8 cellular contexts compared by ENCODE assay signal in genomic region chr7:74083928-74084721, GRCh38. TPM values are rescaled to one million over a fixed set of nuclear protein-coding genes. Genes with fewer than 3 reads are reported as not detected.
DNase-seq lines count a peak whose midpoint lies in the region; ATAC-seq and TF ChIP-seq lines count a peak whose summit lies in the region.

No MANE protein-coding gene starts in this region.

- H3K4me1 Mint-ChIP-seq in activated CD4-positive, alpha-beta T cell treated with anti-CD3 and anti-CD28 coated beads, Interleukin-2, amount 10 ng/mL, durations not matched to agents 7 days and 5 days: peaks cover 11% of the 10 kb centered on the region
- peaks cover 0 to 10% of the 10 kb centered on the region in 2 donors for H3K4me1 Mint-ChIP-seq in natural killer cell treated with Interleukin-12 subunit alpha and Interleukin-12 subunit beta and Interleukin-15 and Interleukin-18, amount 100 ng/mL, for 72 hours (ENCODE audit: low read depth in 2 of 2)

- H3K4me2 ChIP-seq in MM.1S (ENCODE audit: low read depth, low read length): peak overlapping the region; percentile 95

- H3K36me3 ChIP-seq in MM.1S (replicated peaks; ENCODE audit: insufficient read depth, low read length): no peaks in the 10 kb centered on the region

- peak; percentile 51 for DNase-seq in HEK293T (ENCODE audit: extremely low spot score)
- DNase-seq in MM.1S: peak; percentile 55
- peak; percentile 70 for DNase-seq in activated CD4-positive, alpha-beta T cell treated with anti-CD3 and anti-CD28 coated beads, Interleukin-2, amount 10 ng/mL, durations not matched to agents 7 days and 5 days
- DNase-seq in natural killer cell treated with Interleukin-12 subunit alpha and Interleukin-12 subunit beta and Interleukin-15 and Interleukin-18, amount 100 ng/mL, for 72 hours (ENCODE audit: low spot score): no peak
- no peak for DNase-seq in DMS153 (lab: John Stamatoyannopoulos, UW)
- DNase-seq in activated effector memory CD4-positive, alpha-beta T cell treated with Interleukin-2 at 50 U/mL for 16 hours: no peak

- peak overlapping the region; percentile 75 for H3K4me3 ChIP-seq in MM.1S (ENCODE audit: low read length)

- H4K20me1 ChIP-seq in MM.1S (ENCODE audit: insufficient read depth, low read length): no peaks in the 10 kb centered on the region

- H3K9ac ChIP-seq in MM.1S (ENCODE audit: low read length): peak overlapping the region; percentile 71

- H3K36me3 Mint-ChIP-seq in activated CD4-positive, alpha-beta T cell treated with anti-CD3 and anti-CD28 coated beads, Interleukin-2, amount 10 ng/mL, durations not matched to agents 7 days and 5 days (ENCODE audit: low read depth): peaks cover 6% of the 10 kb centered on the region
- H3K36me3 Mint-ChIP-seq in natural killer cell treated with Interleukin-12 subunit alpha and Interleukin-12 subunit beta and Interleukin-15 and Interleukin-18, amount 100 ng/mL, for 72 hours: no peaks in the 10 kb centered on the region

- H3K9me3 ChIP-seq in MM.1S (replicated peaks; ENCODE audit: insufficient read depth, low read length): no peaks in the 10 kb centered on the region

- no peaks in the 10 kb centered on the region for H3K27me3 Mint-ChIP-seq in activated CD4-positive, alpha-beta T cell treated with anti-CD3 and anti-CD28 coated beads, Interleukin-2, amount 10 ng/mL, durations not matched to agents 7 days and 5 days
- no peaks in the 10 kb centered on the region for H3K27me3 Mint-ChIP-seq in natural killer cell treated with Interleukin-12 subunit alpha and Interleukin-12 subunit beta and Interleukin-15 and Interleukin-18, amount 100 ng/mL, for 72 hours

- TF ChIP-seq CTCF in MM.1S (IDR thresholded peaks at IDR 0.05; ENCODE audit: low read length): no peak

- H3K27me3 ChIP-seq in MM.1S (replicated peaks; ENCODE audit: insufficient read depth, low read length): no peaks in the 10 kb centered on the region

- H3F3A ChIP-seq in MM.1S (ENCODE audit: insufficient read depth, low read length): no peaks in the 10 kb centered on the region

- peak overlapping the region; percentile 83 for H3K27ac Mint-ChIP-seq in activated CD4-positive, alpha-beta T cell treated with anti-CD3 and anti-CD28 coated beads, Interleukin-2, amount 10 ng/mL, durations not matched to agents 7 days and 5 days
- peak overlapping the region; percentile 71 to 93 for H3K27ac Mint-ChIP-seq in natural killer cell treated with Interleukin-12 subunit alpha and Interleukin-12 subunit beta and Interleukin-15 and Interleukin-18, amount 100 ng/mL, for 72 hours

- no peaks in the 10 kb centered on the region for H3K4me1 ChIP-seq in MM.1S (ENCODE audit: low read length)

- no peaks in the 10 kb centered on the region for H3K9me3 Mint-ChIP-seq in activated CD4-positive, alpha-beta T cell treated with anti-CD3 and anti-CD28 coated beads, Interleukin-2, amount 10 ng/mL, durations not matched to agents 7 days and 5 days
- H3K9me3 Mint-ChIP-seq in natural killer cell treated with Interleukin-12 subunit alpha and Interleukin-12 subunit beta and Interleukin-15 and Interleukin-18, amount 100 ng/mL, for 72 hours: no peaks in the 10 kb centered on the region

- POLR2A ChIA-PET in HEK293T (lab: Yijun Ruan, JAX): interaction anchor here (1.1 to 3.7 kb wide), 5 partner anchors 9 to 89 kb away, joined by 3 to 12 read pairs (median 5); partner anchors contain the start of gene EIF4H
- POLR2A ChIA-PET in activated CD4-positive, alpha-beta T cell treated with anti-CD3 and anti-CD28 coated beads, Interleukin-2, amount 10 ng/mL, durations not matched to agents 7 days and 5 days (lab: Charles Lee): interaction anchor here (0.9 kb wide), 1 partner anchor 10 kb away, joined by 3 read pairs; no protein-coding TSS in a partner anchor

- TF ChIP-seq POLR2A in GM15510 (IDR thresholded peaks at IDR 0.05; ENCODE audit: borderline replicate concordance, extremely low read depth, insufficient read length): peak; percentile 3

- no peak overlapping the region for H3K27ac ChIP-seq in MM.1S (ENCODE audit: low read length)

- ATAC-seq in esophagus mucosa: peak; percentile 40
- ATAC-seq in natural killer cell treated with Interleukin-12 subunit alpha and Interleukin-12 subunit beta and Interleukin-15 and Interleukin-18, amount 100 ng/mL, for 72 hours: peak; percentile 1 to 64

- H3K9me2 ChIP-seq in MM.1S (replicated peaks; ENCODE audit: insufficient read depth, low read length): no peaks in the 10 kb centered on the region

- CTCF ChIA-PET in HEK293T (lab: Yijun Ruan, JAX): interaction anchor here (0.5 kb wide), 1 partner anchor 81 kb away, joined by 3 read pairs; no protein-coding TSS in a partner anchor
- CTCF ChIA-PET in activated CD4-positive, alpha-beta T cell treated with anti-CD3 and anti-CD28 coated beads, Interleukin-2, amount 10 ng/mL, durations not matched to agents 7 days and 5 days (lab: Charles Lee): no interaction called here

- H3K4me3 Mint-ChIP-seq in activated CD4-positive, alpha-beta T cell treated with anti-CD3 and anti-CD28 coated beads, Interleukin-2, amount 10 ng/mL, durations not matched to agents 7 days and 5 days: peak overlapping the region; percentile 79
- peak overlapping the region; percentile 82 for H3K4me3 Mint-ChIP-seq in natural killer cell treated with Interleukin-12 subunit alpha and Interleukin-12 subunit beta and Interleukin-15 and Interleukin-18, amount 100 ng/mL, for 72 hours

- peak overlapping the region; percentile 49 for H2AFZ ChIP-seq in MM.1S (ENCODE audit: low read length)

- H3K79me2 ChIP-seq in MM.1S (ENCODE audit: low read length): no peaks in the 10 kb centered on the region

TF ChIP-seq in HEK293T, 16 proteins besides CTCF, POLR2A, EP300 and RAD21:
- TF ChIP-seq FOXA1 (IDR thresholded peaks at IDR 0.05) (no peak), L3MBTL2 (conservative IDR thresholded peaks at IDR 0.05) (peak; percentile 76)

RNA-seq across cellular contexts. Expression of gene LIMK1, which starts 0.5 kb away (rescaled TPM):
- 10 to 100 TPM; 16.0 to 16.2 TPM for total RNA-seq in activated CD4-positive, alpha-beta T cell treated with anti-CD3 and anti-CD28 coated beads, Interleukin-2, amount 10 ng/mL, durations not matched to agents 7 days and 5 days
- 10.2 TPM for total RNA-seq in esophagus mucosa
- 10 to 100 TPM; 48.4 to 52.9 TPM for total RNA-seq in natural killer cell treated with Interleukin-12 subunit alpha and Interleukin-12 subunit beta and Interleukin-15 and Interleukin-18, amount 100 ng/mL, for 72 hours

RNA-seq across cellular contexts. Expression of gene ELN, which starts 56.2 kb away (rescaled TPM):
- total RNA-seq in activated CD4-positive, alpha-beta T cell treated with anti-CD3 and anti-CD28 coated beads, Interleukin-2, amount 10 ng/mL, durations not matched to agents 7 days and 5 days: not detected
- 4.9 TPM for total RNA-seq in esophagus mucosa
- total RNA-seq in natural killer cell treated with Interleukin-12 subunit alpha and Interleukin-12 subunit beta and Interleukin-15 and Interleukin-18, amount 100 ng/mL, for 72 hours: under 1 TPM in 1 of 2 donors, not detected in 1; 0.10 TPM

Comparison
In these comparisons a context has a peak if more than half of its experiments do, and no peak if none do; other contexts are left out.
1. DNase-seq: peak in HEK293T (single experiment), MM.1S (single experiment) and activated CD4-positive, alpha-beta T cell treated with anti-CD3 and anti-CD28 coated beads, Interleukin-2, amount 10 ng/mL, durations not matched to agents 7 days and 5 days (single experiment); none in natural killer cell treated with Interleukin-12 subunit alpha and Interleukin-12 subunit beta and Interleukin-15 and Interleukin-18, amount 100 ng/mL, for 72 hours (single experiment), DMS153 (single experiment) and activated effector memory CD4-positive, alpha-beta T cell treated with Interleukin-2 at 50 U/mL for 16 hours (single experiment).